8 cellular contexts compared by ENCODE assay signal in the genomic region with DNA sequence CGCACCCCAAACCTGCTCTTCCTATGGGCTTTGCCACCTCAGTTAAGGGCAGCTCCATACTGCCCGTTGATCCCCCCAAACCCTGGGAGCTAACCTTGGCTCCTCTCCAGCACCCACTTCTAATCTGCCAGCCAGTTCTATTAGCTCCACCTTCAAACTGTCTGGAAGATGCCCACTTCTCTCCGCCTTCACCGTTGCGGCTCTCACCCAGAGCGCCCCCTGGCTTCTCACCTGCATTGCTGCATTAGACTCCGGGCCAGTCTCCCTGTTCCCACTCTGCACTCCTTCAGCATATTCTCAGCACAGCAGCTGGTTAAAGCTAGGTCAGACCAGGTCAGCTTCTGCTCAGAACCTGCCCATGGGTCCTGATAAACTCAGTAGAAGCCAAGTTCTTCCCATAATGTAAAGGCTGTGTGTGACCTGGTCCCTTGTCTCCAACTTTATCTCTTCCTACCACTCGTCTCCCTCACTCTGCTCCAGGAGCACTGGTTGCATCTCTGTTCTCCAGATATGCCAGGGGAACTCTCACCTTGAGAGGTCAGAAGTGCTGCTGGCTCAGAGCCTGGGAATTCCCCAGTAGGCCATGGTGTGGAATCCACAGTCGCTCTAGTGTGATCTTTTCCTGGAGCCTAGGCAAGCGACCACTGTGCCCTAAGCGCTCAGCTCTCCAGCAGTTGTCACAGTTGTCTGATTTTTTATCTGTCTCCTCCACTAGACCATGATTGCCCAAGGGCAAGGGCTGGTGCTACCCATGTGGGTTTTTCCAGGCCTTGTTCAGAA.
DNase-seq lines count a peak whose midpoint lies in the region; ATAC-seq, FAIRE-seq and TF ChIP-seq lines count a peak whose summit lies in the region.

No MANE protein-coding gene starts in this region.

- H3K4me3 Mint-ChIP-seq in Calu3 (ENCODE audit: low read depth, unreplicated experiment) (no peak overlapping the region), astrocyte (ENCODE audit: unreplicated experiment) (no peak overlapping the region)

- peaks cover 24% of the 10 kb centered on the region for H4K20me1 ChIP-seq in astrocyte (ENCODE audit: insufficient read depth, low read length)

- no peaks in the 10 kb centered on the region for H3K4me1 ChIP-seq in astrocyte (ENCODE audit: insufficient read depth, low read length)
- H3K4me1 ChIP-seq in mesendoderm (ENCODE audit: control insufficient read depth, low read depth, low read length), result no peaks in the 10 kb centered on the region

- POLR2A ChIA-PET in RWPE1 (lab: Yijun Ruan, JAX; ENCODE audit: low non-redundant PET), result no interaction called here

- H3K27ac ChIP-seq in HL-60 (replicated peaks) (no peak overlapping the region), astrocyte (ENCODE audit: low read depth, low read length) (no peak overlapping the region), mesendoderm (ENCODE audit: low read depth, low read length) (no peak overlapping the region), RWPE1 (no peak overlapping the region)

- H3K4me2 ChIP-seq in astrocyte (ENCODE audit: low read length) (no peak overlapping the region), mesendoderm (ENCODE audit: low read length) (no peak overlapping the region)

- H3K9me3 Mint-ChIP-seq in Calu3 (ENCODE audit: low read depth, unreplicated experiment) (peaks cover 17% of the 10 kb centered on the region), astrocyte (ENCODE audit: unreplicated experiment) (no peaks in the 10 kb centered on the region)

- H4K5ac ChIP-seq in mesendoderm (ENCODE audit: low read length), result no peak overlapping the region

- DNase-seq in Calu3, result peak; percentile 5
- peak in 1 of 2 experiments; percentile 9 for DNase-seq in HL-60 (ENCODE audit: low read depth in 1 of 2, low spot score in 1 of 2)
- no peak for DNase-seq in astrocyte (ENCODE audit: low read depth)
- peak; percentile 75 for DNase-seq in mesendoderm
- no peak for DNase-seq in RWPE1 (ENCODE audit: low spot score)
- DNase-seq in stimulated activated CD4-positive, alpha-beta T cell treated with anti-CD3 and anti-CD28 coated beads, Interleukin-4, amount 100 ng/mL, for 4 hours, result no peak

- no peak overlapping the region for H3K4me3 ChIP-seq in HL-60 (replicated peaks; ENCODE audit: insufficient read depth, low read length)
- H3K4me3 ChIP-seq in astrocyte (ENCODE audit: insufficient read depth, low read depth, low read length), result no peak overlapping the region
- no peak overlapping the region for H3K4me3 ChIP-seq in mesendoderm (ENCODE audit: low read length)

- ATAC-seq in HG03521 (IDR thresholded peaks at IDR 0.05; ENCODE audit: unreplicated experiment), result no peak
- ATAC-seq in GM19035 (IDR thresholded peaks at IDR 0.05; ENCODE audit: unreplicated experiment), result no peak

- H3K79me1 ChIP-seq in mesendoderm (ENCODE audit: low read length), result no peaks in the 10 kb centered on the region

- H4K8ac ChIP-seq in mesendoderm (ENCODE audit: low read depth, low read length), result no peak overlapping the region

- H2BK120ac ChIP-seq in mesendoderm (ENCODE audit: low read depth, low read length), result no peak overlapping the region

- peaks cover 2% of the 10 kb centered on the region for H3K27me3 ChIP-seq in HL-60 (ENCODE audit: insufficient read depth, poor library complexity, severe bottlenecking)
- no peaks in the 10 kb centered on the region for H3K27me3 ChIP-seq in astrocyte (ENCODE audit: insufficient read depth, low read length)
- no peaks in the 10 kb centered on the region for H3K27me3 ChIP-seq in mesendoderm (ENCODE audit: insufficient read depth, low read length, poor library complexity)

- no peak overlapping the region for H3K4ac ChIP-seq in mesendoderm (ENCODE audit: low read depth, low read length)

- no peak overlapping the region for H2BK5ac ChIP-seq in mesendoderm (ENCODE audit: low read length)

- H2BK15ac ChIP-seq in mesendoderm (replicated peaks; ENCODE audit: low read depth), result no peak overlapping the region

- H3K4me1 Mint-ChIP-seq in Calu3 (ENCODE audit: low read depth, unreplicated experiment) (no peaks in the 10 kb centered on the region), astrocyte (ENCODE audit: low read depth, unreplicated experiment) (peaks cover 6% of the 10 kb centered on the region)

- no TSS peak for BruUV-seq in Calu3 (replicated peaks; lab: Mats Ljungman, UMichigan)

- H3K79me2 ChIP-seq in astrocyte (ENCODE audit: insufficient read depth, low read length) (no peaks in the 10 kb centered on the region), mesendoderm (ENCODE audit: control insufficient read depth, insufficient read depth, low read length) (no peaks in the 10 kb centered on the region)

- H3K9me3 ChIP-seq in astrocyte (ENCODE audit: insufficient read depth, low read depth, low read length), result no peaks in the 10 kb centered on the region

- no peak overlapping the region for H2AK5ac ChIP-seq in mesendoderm (ENCODE audit: low read length)

- CTCF ChIA-PET in Calu3 (lab: Charles Lee), result interaction anchor here (0.6 kb wide), 1 partner anchor 626 kb away, joined by 4 read pairs; no protein-coding TSS in a partner anchor
- CTCF ChIA-PET in RWPE1 (lab: Yijun Ruan, JAX), result interaction anchor here (0.7 kb wide), 1 partner anchor 1850 kb away, joined by 3 read pairs; no protein-coding TSS in a partner anchor

- H3K23ac ChIP-seq in mesendoderm (ENCODE audit: low read length), result no peak overlapping the region

- H3K56ac ChIP-seq in mesendoderm (ENCODE audit: low read length), result no peak overlapping the region

- no peak overlapping the region for H3K9ac ChIP-seq in astrocyte (ENCODE audit: low read length)
- no peak overlapping the region for H3K9ac ChIP-seq in mesendoderm (ENCODE audit: low read length)

- H3K27me3 Mint-ChIP-seq in Calu3 (ENCODE audit: unreplicated experiment) (no peaks in the 10 kb centered on the region), astrocyte (ENCODE audit: low read depth, unreplicated experiment) (no peaks in the 10 kb centered on the region)

- no peak overlapping the region for H3K18ac ChIP-seq in mesendoderm (ENCODE audit: low read length)

- intact Hi-C loops in Calu3 (cut with micrococcal nuclease; ENCODE audit: unreplicated experiment), result no loop called here

- WGBS in mesendoderm (ENCODE audit: extremely low coverage, insufficient coverage, low lambda C conversion rate), result no CpG with 5 or more reads among the region's 11 CpGs

- H3K36me3 ChIP-seq in astrocyte (ENCODE audit: insufficient read depth, low read length) (no peaks in the 10 kb centered on the region), mesendoderm (ENCODE audit: control insufficient read depth, insufficient read depth, low read length) (no peaks in the 10 kb centered on the region)

- TF ChIP-seq CTCF in Calu3 (IDR thresholded peaks at IDR 0.05; ENCODE audit: unreplicated experiment), result no peak
- TF ChIP-seq CTCF in HL-60 (IDR thresholded peaks at IDR 0.05; ENCODE audit: insufficient read depth, low read length), result peak; percentile 46
- peak; percentile 15 for TF ChIP-seq CTCF in astrocyte (IDR thresholded peaks at IDR 0.05; ENCODE audit: insufficient read depth, low read depth, low read length)
- TF ChIP-seq CTCF in RWPE1 (conservative IDR thresholded peaks at IDR 0.05; ENCODE audit: low read depth), result no peak

- H3K36me3 Mint-ChIP-seq in Calu3 (ENCODE audit: insufficient read depth, unreplicated experiment) (no peaks in the 10 kb centered on the region), astrocyte (ENCODE audit: low read depth, unreplicated experiment) (peaks cover 2% of the 10 kb centered on the region)

- FAIRE-seq in astrocyte (lab: Jason Lieb, UNC), result no peak

- H2AFZ ChIP-seq in astrocyte (ENCODE audit: low read depth, low read length), result no peak overlapping the region

- H3K27ac Mint-ChIP-seq in Calu3 (ENCODE audit: unreplicated experiment) (no peak overlapping the region), astrocyte (ENCODE audit: unreplicated experiment) (no peak overlapping the region)

Comparison
In these comparisons a context has a peak if more than half of its experiments do, and no peak if none do; other contexts are left out.
1. DNase-seq: peak in Calu3 (single experiment) and mesendoderm (single experiment); none in astrocyte (single experiment), RWPE1 (single experiment) and stimulated activated CD4-positive, alpha-beta T cell treated with anti-CD3 and anti-CD28 coated beads, Interleukin-4, amount 100 ng/mL, for 4 hours (0 of 2).
2. CTCF ChIP-seq: peak in HL-60 (single experiment) and astrocyte (single experiment); none in Calu3 (single experiment) and RWPE1 (single experiment).